ENCODE assay signal across 1 cellular context in the genomic region with DNA sequence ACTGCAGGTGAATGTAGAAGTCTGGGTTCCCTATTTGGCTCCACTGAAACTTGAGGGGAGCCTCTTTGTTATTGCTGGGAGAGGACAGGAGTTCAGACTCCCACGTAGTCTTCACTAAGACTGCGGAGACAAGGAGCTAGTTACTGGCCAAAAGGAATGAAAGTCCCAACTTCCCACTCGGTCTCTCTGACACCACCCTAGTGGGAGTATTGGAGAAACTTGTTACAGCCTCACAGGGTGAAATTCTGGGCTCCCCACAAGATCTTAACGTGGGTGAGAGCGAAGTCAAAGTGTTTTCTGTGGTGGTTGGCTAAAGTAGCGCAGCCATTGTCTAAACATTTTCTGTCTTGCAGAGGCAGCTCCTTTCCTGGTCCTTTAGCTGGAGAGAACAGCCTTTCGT.
TF ChIP-seq lines count a peak whose summit lies in the region.

No MANE protein-coding gene starts in this region.

TF ChIP-seq in WTC11, 78 proteins besides CTCF, POLR2A, EP300 and RAD21:
- TF ChIP-seq, protein P1, sequence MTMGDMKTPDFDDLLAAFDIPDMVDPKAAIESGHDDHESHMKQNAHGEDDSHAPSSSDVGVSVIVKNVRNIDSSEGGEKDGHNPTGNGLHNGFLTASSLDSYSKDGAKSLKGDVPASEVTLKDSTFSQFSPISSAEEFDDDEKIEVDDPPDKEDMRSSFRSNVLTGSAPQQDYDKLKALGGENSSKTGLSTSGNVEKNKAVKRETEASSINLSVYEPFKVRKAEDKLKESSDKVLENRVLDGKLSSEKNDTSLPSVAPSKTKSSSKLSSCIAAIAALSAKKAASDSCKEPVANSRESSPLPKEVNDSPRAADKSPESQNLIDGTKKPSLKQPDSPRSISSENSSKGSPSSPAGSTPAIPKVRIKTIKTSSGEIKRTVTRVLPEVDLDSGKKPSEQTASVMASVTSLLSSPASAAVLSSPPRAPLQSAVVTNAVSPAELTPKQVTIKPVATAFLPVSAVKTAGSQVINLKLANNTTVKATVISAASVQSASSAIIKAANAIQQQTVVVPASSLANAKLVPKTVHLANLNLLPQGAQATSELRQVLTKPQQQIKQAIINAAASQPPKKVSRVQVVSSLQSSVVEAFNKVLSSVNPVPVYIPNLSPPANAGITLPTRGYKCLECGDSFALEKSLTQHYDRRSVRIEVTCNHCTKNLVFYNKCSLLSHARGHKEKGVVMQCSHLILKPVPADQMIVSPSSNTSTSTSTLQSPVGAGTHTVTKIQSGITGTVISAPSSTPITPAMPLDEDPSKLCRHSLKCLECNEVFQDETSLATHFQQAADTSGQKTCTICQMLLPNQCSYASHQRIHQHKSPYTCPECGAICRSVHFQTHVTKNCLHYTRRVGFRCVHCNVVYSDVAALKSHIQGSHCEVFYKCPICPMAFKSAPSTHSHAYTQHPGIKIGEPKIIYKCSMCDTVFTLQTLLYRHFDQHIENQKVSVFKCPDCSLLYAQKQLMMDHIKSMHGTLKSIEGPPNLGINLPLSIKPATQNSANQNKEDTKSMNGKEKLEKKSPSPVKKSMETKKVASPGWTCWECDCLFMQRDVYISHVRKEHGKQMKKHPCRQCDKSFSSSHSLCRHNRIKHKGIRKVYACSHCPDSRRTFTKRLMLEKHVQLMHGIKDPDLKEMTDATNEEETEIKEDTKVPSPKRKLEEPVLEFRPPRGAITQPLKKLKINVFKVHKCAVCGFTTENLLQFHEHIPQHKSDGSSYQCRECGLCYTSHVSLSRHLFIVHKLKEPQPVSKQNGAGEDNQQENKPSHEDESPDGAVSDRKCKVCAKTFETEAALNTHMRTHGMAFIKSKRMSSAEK (CRISPR knock-in tag; IDR thresholded peaks at IDR 0.05; ENCODE audit: borderline replicate concordance) = no peak
- TF ChIP-seq ZBTB21 (CRISPR knock-in tag; IDR thresholded peaks at IDR 0.05; ENCODE audit: borderline replicate concordance) = no peak
- TF ChIP-seq, protein P2, sequence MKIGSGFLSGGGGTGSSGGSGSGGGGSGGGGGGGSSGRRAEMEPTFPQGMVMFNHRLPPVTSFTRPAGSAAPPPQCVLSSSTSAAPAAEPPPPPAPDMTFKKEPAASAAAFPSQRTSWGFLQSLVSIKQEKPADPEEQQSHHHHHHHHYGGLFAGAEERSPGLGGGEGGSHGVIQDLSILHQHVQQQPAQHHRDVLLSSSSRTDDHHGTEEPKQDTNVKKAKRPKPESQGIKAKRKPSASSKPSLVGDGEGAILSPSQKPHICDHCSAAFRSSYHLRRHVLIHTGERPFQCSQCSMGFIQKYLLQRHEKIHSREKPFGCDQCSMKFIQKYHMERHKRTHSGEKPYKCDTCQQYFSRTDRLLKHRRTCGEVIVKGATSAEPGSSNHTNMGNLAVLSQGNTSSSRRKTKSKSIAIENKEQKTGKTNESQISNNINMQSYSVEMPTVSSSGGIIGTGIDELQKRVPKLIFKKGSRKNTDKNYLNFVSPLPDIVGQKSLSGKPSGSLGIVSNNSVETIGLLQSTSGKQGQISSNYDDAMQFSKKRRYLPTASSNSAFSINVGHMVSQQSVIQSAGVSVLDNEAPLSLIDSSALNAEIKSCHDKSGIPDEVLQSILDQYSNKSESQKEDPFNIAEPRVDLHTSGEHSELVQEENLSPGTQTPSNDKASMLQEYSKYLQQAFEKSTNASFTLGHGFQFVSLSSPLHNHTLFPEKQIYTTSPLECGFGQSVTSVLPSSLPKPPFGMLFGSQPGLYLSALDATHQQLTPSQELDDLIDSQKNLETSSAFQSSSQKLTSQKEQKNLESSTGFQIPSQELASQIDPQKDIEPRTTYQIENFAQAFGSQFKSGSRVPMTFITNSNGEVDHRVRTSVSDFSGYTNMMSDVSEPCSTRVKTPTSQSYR (CRISPR knock-in tag; IDR thresholded peaks at IDR 0.05) = no peak
- TF ChIP-seq, protein P3, sequence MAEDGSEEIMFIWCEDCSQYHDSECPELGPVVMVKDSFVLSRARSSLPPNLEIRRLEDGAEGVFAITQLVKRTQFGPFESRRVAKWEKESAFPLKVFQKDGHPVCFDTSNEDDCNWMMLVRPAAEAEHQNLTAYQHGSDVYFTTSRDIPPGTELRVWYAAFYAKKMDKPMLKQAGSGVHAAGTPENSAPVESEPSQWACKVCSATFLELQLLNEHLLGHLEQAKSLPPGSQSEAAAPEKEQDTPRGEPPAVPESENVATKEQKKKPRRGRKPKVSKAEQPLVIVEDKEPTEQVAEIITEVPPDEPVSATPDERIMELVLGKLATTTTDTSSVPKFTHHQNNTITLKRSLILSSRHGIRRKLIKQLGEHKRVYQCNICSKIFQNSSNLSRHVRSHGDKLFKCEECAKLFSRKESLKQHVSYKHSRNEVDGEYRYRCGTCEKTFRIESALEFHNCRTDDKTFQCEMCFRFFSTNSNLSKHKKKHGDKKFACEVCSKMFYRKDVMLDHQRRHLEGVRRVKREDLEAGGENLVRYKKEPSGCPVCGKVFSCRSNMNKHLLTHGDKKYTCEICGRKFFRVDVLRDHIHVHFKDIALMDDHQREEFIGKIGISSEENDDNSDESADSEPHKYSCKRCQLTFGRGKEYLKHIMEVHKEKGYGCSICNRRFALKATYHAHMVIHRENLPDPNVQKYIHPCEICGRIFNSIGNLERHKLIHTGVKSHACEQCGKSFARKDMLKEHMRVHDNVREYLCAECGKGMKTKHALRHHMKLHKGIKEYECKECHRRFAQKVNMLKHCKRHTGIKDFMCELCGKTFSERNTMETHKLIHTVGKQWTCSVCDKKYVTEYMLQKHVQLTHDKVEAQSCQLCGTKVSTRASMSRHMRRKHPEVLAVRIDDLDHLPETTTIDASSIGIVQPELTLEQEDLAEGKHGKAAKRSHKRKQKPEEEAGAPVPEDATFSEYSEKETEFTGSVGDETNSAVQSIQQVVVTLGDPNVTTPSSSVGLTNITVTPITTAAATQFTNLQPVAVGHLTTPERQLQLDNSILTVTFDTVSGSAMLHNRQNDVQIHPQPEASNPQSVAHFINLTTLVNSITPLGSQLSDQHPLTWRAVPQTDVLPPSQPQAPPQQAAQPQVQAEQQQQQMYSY (CRISPR knock-in tag; IDR thresholded peaks at IDR 0.05) = no peak
- TF ChIP-seq NFATC4 (CRISPR knock-in tag; IDR thresholded peaks at IDR 0.05) = no peak
- TF ChIP-seq SP1 (CRISPR knock-in tag; conservative IDR thresholded peaks at IDR 0.05) = no peak
- TF ChIP-seq CREM (CRISPR knock-in tag; IDR thresholded peaks at IDR 0.05) = no peak
- no peak for TF ChIP-seq SMAD3 (CRISPR knock-in tag; IDR thresholded peaks at IDR 0.05; ENCODE audit: borderline replicate concordance)
- no peak for TF ChIP-seq FOXJ3 (CRISPR knock-in tag; IDR thresholded peaks at IDR 0.05; ENCODE audit: borderline replicate concordance)
- TF ChIP-seq, protein P4, sequence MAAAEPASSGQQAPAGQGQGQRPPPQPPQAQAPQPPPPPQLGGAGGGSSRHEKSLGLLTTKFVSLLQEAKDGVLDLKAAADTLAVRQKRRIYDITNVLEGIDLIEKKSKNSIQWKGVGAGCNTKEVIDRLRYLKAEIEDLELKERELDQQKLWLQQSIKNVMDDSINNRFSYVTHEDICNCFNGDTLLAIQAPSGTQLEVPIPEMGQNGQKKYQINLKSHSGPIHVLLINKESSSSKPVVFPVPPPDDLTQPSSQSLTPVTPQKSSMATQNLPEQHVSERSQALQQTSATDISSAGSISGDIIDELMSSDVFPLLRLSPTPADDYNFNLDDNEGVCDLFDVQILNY (CRISPR knock-in tag; IDR thresholded peaks at IDR 0.05) = no peak
- no peak for TF ChIP-seq SOX15 (CRISPR knock-in tag; IDR thresholded peaks at IDR 0.05)
- TF ChIP-seq, protein P5, sequence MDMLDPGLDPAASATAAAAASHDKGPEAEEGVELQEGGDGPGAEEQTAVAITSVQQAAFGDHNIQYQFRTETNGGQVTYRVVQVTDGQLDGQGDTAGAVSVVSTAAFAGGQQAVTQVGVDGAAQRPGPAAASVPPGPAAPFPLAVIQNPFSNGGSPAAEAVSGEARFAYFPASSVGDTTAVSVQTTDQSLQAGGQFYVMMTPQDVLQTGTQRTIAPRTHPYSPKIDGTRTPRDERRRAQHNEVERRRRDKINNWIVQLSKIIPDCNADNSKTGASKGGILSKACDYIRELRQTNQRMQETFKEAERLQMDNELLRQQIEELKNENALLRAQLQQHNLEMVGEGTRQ (CRISPR knock-in tag; IDR thresholded peaks at IDR 0.05) = no peak
- TF ChIP-seq ZNF121 (CRISPR knock-in tag; IDR thresholded peaks at IDR 0.05) = no peak
